Comparison of ENCODE assay signal across 35 cellular contexts in the genomic region with DNA sequence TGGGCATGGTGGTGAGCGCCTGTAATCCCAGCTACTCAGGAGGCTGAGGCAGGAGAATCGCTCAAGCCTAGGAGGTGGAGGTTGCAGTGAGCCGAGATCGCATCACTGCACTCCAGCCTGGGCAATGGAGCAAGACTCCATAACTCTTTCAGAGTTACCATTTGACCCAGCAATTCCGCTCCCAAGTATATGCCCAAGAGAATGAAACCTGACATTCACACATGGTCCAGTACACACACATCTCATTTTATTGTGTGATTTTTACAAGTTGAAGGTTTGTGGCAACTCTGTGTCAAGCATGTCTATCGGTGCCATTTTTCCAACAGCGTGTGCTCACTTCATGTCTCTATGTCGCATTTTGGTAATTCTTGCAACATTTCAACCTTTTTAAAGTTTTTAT. TPM values are rescaled to one million over a fixed set of nuclear protein-coding genes. Genes with fewer than 3 reads are reported as not detected.
"Had no signal": no experiment of that assay in that cellular context is flagged by ENCODE, and none has a peak within 500 bp of the region (broad histone marks: within the 10 kb centered on the region; RNA-seq: fewer than 3 reads in every experiment).

No MANE protein-coding gene starts in this region.

- H3K27ac ChIP-seq: ascending aorta, cardiac muscle cell, VCaP had no signal

- H3K4me3 ChIP-seq: ascending aorta, cardiac muscle cell had no signal

- H3K4me1 Mint-ChIP-seq: activated B cell treated with CpG ODN at 0.5 μM for 24 hours; activated CD4-positive, alpha-beta T cell treated with anti-CD3 and anti-CD28 coated beads, Interleukin-2, amount 10 ng/mL, durations not matched to agents 24 days and 14 days; activated CD8-positive, alpha-beta memory T cell treated with anti-CD3 and anti-CD28 coated beads, Interleukin-2, amount 10 ng/mL, durations not matched to agents 7 days and 5 days; activated naive CD4-positive, alpha-beta T cell treated with anti-CD3 and anti-CD28 coated beads, Interleukin-2, amount 10 ng/mL, durations not matched to agents 7 days and 5 days; activated naive CD4-positive, alpha-beta T cell treated with anti-CD3 and anti-CD28 coated beads, Interleukin-2, amount 50 U/mL, for 24 hours; activated naive CD8-positive, alpha-beta T cell treated with anti-CD3 and anti-CD28 coated beads, Interleukin-2, amount 50 U/mL, for 24 hours; brain had no signal

- H3K27me3 ChIP-seq: ascending aorta, cardiac muscle cell had no signal

- H3K27ac Mint-ChIP-seq: activated B cell treated with CpG ODN at 0.5 μM for 24 hours; activated CD4-positive, alpha-beta memory T cell treated with anti-CD3 and anti-CD28 coated beads for 36 hours; activated CD4-positive, alpha-beta T cell treated with anti-CD3 and anti-CD28 coated beads, Interleukin-2, amount 10 ng/mL, durations not matched to agents 24 days and 14 days; activated CD8-positive, alpha-beta memory T cell treated with anti-CD3 and anti-CD28 coated beads, Interleukin-2, amount 10 ng/mL, durations not matched to agents 7 days and 5 days; activated CD8-positive, alpha-beta T cell treated with anti-CD3 and anti-CD28 coated beads for 36 hours; activated naive CD4-positive, alpha-beta T cell treated with anti-CD3 and anti-CD28 coated beads, Interleukin-2, amount 10 ng/mL, durations not matched to agents 7 days and 5 days; activated naive CD4-positive, alpha-beta T cell treated with anti-CD3 and anti-CD28 coated beads, Interleukin-2, amount 50 U/mL, for 24 hours; activated naive CD8-positive, alpha-beta T cell; activated naive CD8-positive, alpha-beta T cell treated with anti-CD3 and anti-CD28 coated beads, Interleukin-2, amount 10 ng/mL, durations not matched to agents 7 days and 5 days; activated naive CD8-positive, alpha-beta T cell treated with anti-CD3 and anti-CD28 coated beads, Interleukin-2, amount 50 U/mL, for 24 hours; activated T-cell treated with anti-CD3 and anti-CD28 coated beads, Interleukin-2, amount 50 U/mL, for 24 hours; activated T-helper 2 cell treated with anti-CD3 and anti-CD28 coated beads, Interferon-gamma antibody, Interleukin-2, Interleukin-4, amounts not matched to agents 10 μg/mL and 5 μg/mL and 100 μg/mL, durations not matched to agents 14 hours and 24 hours and 36 hours; T-helper 1 cell treated with Interleukin-12 subunit alpha and Interleukin-12 subunit beta and Interleukin-4 antibody, amounts not matched to agents 30 μg/mL and 1 μg/mL, for 36 hours; T-helper 2 cell treated with Interferon-gamma antibody and Interleukin-4, amounts not matched to agents 5 μg/mL and 100 μg/mL, for 36 hours had no signal

- H3K4me1 ChIP-seq: ascending aorta had no signal

- H3K4me3 Mint-ChIP-seq: activated B cell treated with CpG ODN at 0.5 μM for 24 hours; activated CD4-positive, alpha-beta memory T cell treated with anti-CD3 and anti-CD28 coated beads for 36 hours; activated CD4-positive, alpha-beta T cell treated with anti-CD3 and anti-CD28 coated beads, Interleukin-2, amount 10 ng/mL, durations not matched to agents 24 days and 14 days; activated CD8-positive, alpha-beta memory T cell treated with anti-CD3 and anti-CD28 coated beads, Interleukin-2, amount 10 ng/mL, durations not matched to agents 7 days and 5 days; activated CD8-positive, alpha-beta T cell treated with anti-CD3 and anti-CD28 coated beads for 36 hours; activated naive CD4-positive, alpha-beta T cell treated with anti-CD3 and anti-CD28 coated beads, Interleukin-2, amount 10 ng/mL, durations not matched to agents 7 days and 5 days; activated naive CD4-positive, alpha-beta T cell treated with anti-CD3 and anti-CD28 coated beads, Interleukin-2, amount 50 U/mL, for 24 hours; activated naive CD8-positive, alpha-beta T cell; activated naive CD8-positive, alpha-beta T cell treated with anti-CD3 and anti-CD28 coated beads, Interleukin-2, amount 10 ng/mL, durations not matched to agents 7 days and 5 days; activated naive CD8-positive, alpha-beta T cell treated with anti-CD3 and anti-CD28 coated beads, Interleukin-2, amount 50 U/mL, for 24 hours; activated T-cell treated with anti-CD3 and anti-CD28 coated beads, Interleukin-2, amount 50 U/mL, for 24 hours; brain; T-helper 1 cell treated with Interleukin-12 subunit alpha and Interleukin-12 subunit beta and Interleukin-4 antibody, amounts not matched to agents 30 μg/mL and 1 μg/mL, for 36 hours; T-helper 2 cell treated with Interferon-gamma antibody and Interleukin-4, amounts not matched to agents 5 μg/mL and 100 μg/mL, for 36 hours had no signal

- DNase-seq: activated B cell treated with CpG ODN at 0.5 μM for 24 hours; activated CD4-positive, alpha-beta memory T cell treated with anti-CD3 and anti-CD28 coated beads for 36 hours; activated CD4-positive, alpha-beta T cell treated with anti-CD3 and anti-CD28 coated beads for 4 hours; activated CD4-positive, alpha-beta T cell treated with anti-CD3 and anti-CD28 coated beads, Interleukin-2, amount 10 ng/mL, durations not matched to agents 24 days and 14 days; activated CD4-positive, alpha-beta T cell treated with anti-CD3 and anti-CD28 coated beads, Interleukin-2, amount 50 U/mL, for 1 hour; activated CD4-positive, alpha-beta T cell treated with anti-CD3 and anti-CD28 coated beads, Interleukin-2, amount 50 U/mL, for 4 hours; activated CD4-positive, CD25-positive, alpha-beta regulatory T cell treated with anti-CD3 and anti-CD28 coated beads, Interleukin-2, amount 50 U/mL, for 72 hours; activated CD8-positive, alpha-beta memory T cell treated with anti-CD3 and anti-CD28 coated beads for 24 hours; activated CD8-positive, alpha-beta memory T cell treated with anti-CD3 and anti-CD28 coated beads, Interleukin-2, amount 10 ng/mL, durations not matched to agents 7 days and 5 days; activated CD8-positive, alpha-beta memory T cell treated with anti-CD3 and anti-CD28 coated beads, Interleukin-2, amount 50 U/mL, for 48 hours; activated CD8-positive, alpha-beta T cell treated with anti-CD3 and anti-CD28 coated beads for 36 hours; activated effector memory CD4-positive, alpha-beta T cell treated with Interleukin-2 at 50 U/mL for 16 hours; activated gamma-delta T cell; activated naive CD4-positive, alpha-beta T cell treated with anti-CD3 and anti-CD28 coated beads, Interleukin-2, amount 10 ng/mL, durations not matched to agents 7 days and 5 days; activated naive CD4-positive, alpha-beta T cell treated with Interleukin-2 at 50 U/mL for 16 hours; activated naive CD8-positive, alpha-beta T cell treated with anti-CD3 and anti-CD28 coated beads, Interleukin-2, amount 10 ng/mL, durations not matched to agents 7 days and 5 days; activated naive CD8-positive, alpha-beta T cell treated with anti-CD3 and anti-CD28 coated beads, Interleukin-2, amount 50 U/mL, for 24 hours; activated T-cell treated with anti-CD3 and anti-CD28 coated beads, Interleukin-2, amount 50 U/mL, for 24 hours; activated T-cell treated with anti-CD3 and anti-CD28 coated beads, Interleukin-2, amount 50 U/mL, for 48 hours; amygdala; anterior cingulate cortex; central memory CD4-positive, alpha-beta T cell; T-helper 1 cell; T-helper 2 cell; T-helper 9 cell had no signal

- H3K27me3 Mint-ChIP-seq: activated CD4-positive, alpha-beta T cell treated with anti-CD3 and anti-CD28 coated beads, Interleukin-2, amount 10 ng/mL, durations not matched to agents 24 days and 14 days; activated CD8-positive, alpha-beta T cell treated with anti-CD3 and anti-CD28 coated beads for 36 hours; activated naive CD8-positive, alpha-beta T cell treated with anti-CD3 and anti-CD28 coated beads, Interleukin-2, amount 10 ng/mL, durations not matched to agents 7 days and 5 days; activated naive CD8-positive, alpha-beta T cell treated with anti-CD3 and anti-CD28 coated beads, Interleukin-2, amount 50 U/mL, for 24 hours; activated T-cell treated with anti-CD3 and anti-CD28 coated beads, Interleukin-2, amount 50 U/mL, for 24 hours had no signal

- H3K36me3 ChIP-seq: ascending aorta, cardiac muscle cell had no signal

- H3K36me3 Mint-ChIP-seq: activated CD4-positive, alpha-beta memory T cell treated with anti-CD3 and anti-CD28 coated beads for 36 hours; activated naive CD4-positive, alpha-beta T cell treated with anti-CD3 and anti-CD28 coated beads, Interleukin-2, amount 50 U/mL, for 24 hours; activated naive CD8-positive, alpha-beta T cell; brain had no signal

- H3K9me3 Mint-ChIP-seq: activated naive CD4-positive, alpha-beta T cell treated with anti-CD3 and anti-CD28 coated beads, Interleukin-2, amount 50 U/mL, for 24 hours had no signal

- H3K9me3 ChIP-seq: ascending aorta had no signal

RNA-seq across cellular contexts. Expression of a gene that starts 24.9 kb away (rescaled TPM):
- total RNA-seq: activated B cell treated with CpG ODN at 0.5 μM for 24 hours; activated CD4-positive, alpha-beta memory T cell treated with anti-CD3 and anti-CD28 coated beads for 36 hours; activated CD4-positive, alpha-beta T cell treated with anti-CD3 and anti-CD28 coated beads, Interleukin-2, amount 10 ng/mL, durations not matched to agents 24 days and 14 days; activated CD8-positive, alpha-beta memory T cell treated with anti-CD3 and anti-CD28 coated beads, Interleukin-2, amount 10 ng/mL, durations not matched to agents 7 days and 5 days; activated CD8-positive, alpha-beta T cell treated with anti-CD3 and anti-CD28 coated beads for 36 hours; activated naive CD8-positive, alpha-beta T cell treated with anti-CD3 and anti-CD28 coated beads, Interleukin-2, amount 10 ng/mL, durations not matched to agents 7 days and 5 days; activated T-helper 2 cell treated with anti-CD3 and anti-CD28 coated beads, Interferon-gamma antibody, Interleukin-2, Interleukin-4, amounts not matched to agents 10 μg/mL and 5 μg/mL and 100 μg/mL, durations not matched to agents 14 hours and 24 hours and 36 hours; ascending aorta had no signal

RNA-seq across cellular contexts. Expression of a gene that starts 45.1 kb away (rescaled TPM):
- total RNA-seq: activated B cell treated with CpG ODN at 0.5 μM for 24 hours; activated T-helper 2 cell treated with anti-CD3 and anti-CD28 coated beads, Interferon-gamma antibody, Interleukin-2, Interleukin-4, amounts not matched to agents 10 μg/mL and 5 μg/mL and 100 μg/mL, durations not matched to agents 14 hours and 24 hours and 36 hours; bronchial epithelial cell had no signal
